ENCODE assay signal across 8 cellular contexts in the genomic region with DNA sequence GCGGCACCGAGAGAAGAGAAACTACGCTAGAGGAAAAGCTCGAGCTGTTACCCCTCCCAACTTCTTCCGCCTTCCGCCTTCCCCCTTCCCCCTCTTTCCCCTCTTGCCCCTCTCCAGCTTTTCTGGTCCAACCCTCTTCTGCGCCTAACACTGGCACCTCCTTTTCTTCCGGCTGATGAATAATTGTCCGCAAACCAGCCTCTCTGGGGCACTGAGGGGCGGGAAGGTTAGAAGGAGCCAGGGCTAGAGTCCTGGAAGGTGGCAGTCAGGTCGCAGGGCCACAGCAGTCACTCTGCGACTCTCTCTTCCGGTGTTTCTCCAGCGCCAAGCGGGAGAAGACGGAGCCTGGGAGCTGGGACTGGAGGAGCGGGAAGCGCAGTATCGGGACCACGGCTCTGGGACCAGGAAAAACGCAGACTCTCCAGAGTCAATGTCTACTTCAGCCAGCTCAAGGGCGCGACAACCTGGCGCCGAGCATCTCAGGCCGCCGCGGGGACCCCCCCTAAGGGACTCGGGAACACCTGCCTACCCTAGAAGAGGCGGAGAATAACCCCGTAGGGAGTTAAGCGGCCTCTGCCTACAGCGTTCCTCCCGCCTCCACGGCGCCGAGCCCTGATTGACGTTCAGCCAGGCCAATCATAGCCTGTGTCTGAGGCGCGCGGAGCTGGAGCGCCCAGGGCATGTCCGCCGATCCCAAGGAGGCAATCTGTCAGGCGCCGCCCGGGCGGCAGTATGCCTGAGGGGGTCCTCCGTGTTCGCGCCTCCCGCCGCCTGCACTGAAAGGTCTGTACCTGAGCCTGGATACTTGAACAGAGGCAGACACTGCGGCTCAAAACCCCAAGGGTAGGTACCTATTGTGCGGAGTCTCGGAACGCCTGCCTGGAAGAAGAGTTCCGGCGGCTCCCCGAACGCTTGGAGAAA. TPM values are rescaled to one million over a fixed set of nuclear protein-coding genes. Genes with fewer than 3 reads are reported as not detected.
A peak's percentile ranks its signal among the peaks of the same experiment; 100 is the strongest.
DNase-seq lines count a peak whose midpoint lies in the region; ATAC-seq, FAIRE-seq and TF ChIP-seq lines count a peak whose summit lies in the region.

No MANE protein-coding gene starts in this region.

- peaks cover 42 to 47% of the 10 kb centered on the region in 2 donors for H3K4me1 Mint-ChIP-seq in natural killer cell

- intact Hi-C loops in natural killer cell (cut with micrococcal nuclease): loop anchor here (2.0 to 5.0 kb wide), 2 partner anchors 48 to 78 kb away; a partner anchor contains a TSS

- 1 to 2% methylated on average over 36 to 53 of the region's 61 CpGs for WGBS in GM23248 (ENCODE audit: low coverage in 1 of 2, low lambda C conversion rate in 2 of 2, missing lambda C conversion rate in 2 of 2), 2 experiments

- H3F3A ChIP-seq in DOHH2 (ENCODE audit: control insufficient read depth, insufficient read depth): peaks cover 7% of the 10 kb centered on the region; the same call in 1 of the 2 replicates
- H3F3A ChIP-seq in GM23248 (ENCODE audit: insufficient read depth): no peaks in the 10 kb centered on the region

- peaks cover 37% of the 10 kb centered on the region for H3K36me3 ChIP-seq in DOHH2 (ENCODE audit: control insufficient read depth, low read length)
- H3K36me3 ChIP-seq in GM23248 (ENCODE audit: low read depth): no peaks in the 10 kb centered on the region
- H3K36me3 ChIP-seq in Karpas-422 (ENCODE audit: insufficient read depth, low read length): 0 out of 2 replicates have a peak, but pooled peaks cover 4% of the 10 kb centered on the region

- ATAC-seq in natural killer cell: peak; percentile 97 to 99 (median 98)

- no peaks in the 10 kb centered on the region for H3K36me3 Mint-ChIP-seq in natural killer cell

- H3K4me3 Mint-ChIP-seq in natural killer cell: peak overlapping the region; percentile 98

- H3K9ac ChIP-seq in GM23248 (peak overlapping the region; percentile 76), Karpas-422 (ENCODE audit: low read length) (peak overlapping the region; percentile 84)

- in situ Hi-C loops in GM23248 (cut with MboI): loop anchor here (10.0 kb wide), 1 partner anchor 90 kb away; no protein-coding TSS in a partner anchor

- H3K9me3 ChIP-seq in DOHH2 (ENCODE audit: control insufficient read depth, insufficient read depth, low read length): no peaks in the 10 kb centered on the region
- no peaks in the 10 kb centered on the region for H3K9me3 ChIP-seq in GM23248 (ENCODE audit: low read depth)
- no peaks in the 10 kb centered on the region for H3K9me3 ChIP-seq in Karpas-422 (ENCODE audit: low read length)

- H2AFZ ChIP-seq in GM23248 (peak overlapping the region; percentile 94), Karpas-422 (ENCODE audit: low read length) (peak overlapping the region; percentile 90)

- H3K4me3 ChIP-seq in DOHH2 (ENCODE audit: low read length) (peak overlapping the region; percentile 97), GM23248 (peak overlapping the region; percentile 96), Karpas-422 (ENCODE audit: low read length) (peak overlapping the region; percentile 90)

- no peaks in the 10 kb centered on the region for H4K20me1 ChIP-seq in DOHH2 (ENCODE audit: control insufficient read depth, insufficient read depth, low read depth, low read length)
- no peaks in the 10 kb centered on the region for H4K20me1 ChIP-seq in GM23248 (ENCODE audit: insufficient read depth)
- H4K20me1 ChIP-seq in Karpas-422 (ENCODE audit: insufficient read depth, low read depth, low read length): no peaks in the 10 kb centered on the region

- H3K27me3 ChIP-seq in DOHH2 (ENCODE audit: control insufficient read depth, low read length) (no peaks in the 10 kb centered on the region), GM23248 (replicated peaks; ENCODE audit: insufficient read depth) (no peaks in the 10 kb centered on the region), Karpas-422 (ENCODE audit: low read length) (no peaks in the 10 kb centered on the region)

- peak overlapping the region; percentile 91 to 97 for H3K27ac Mint-ChIP-seq in natural killer cell

- no peaks in the 10 kb centered on the region for H3K9me2 ChIP-seq in DOHH2 (replicated peaks; ENCODE audit: control insufficient read depth, low read length)
- H3K9me2 ChIP-seq in GM23248 (ENCODE audit: insufficient read depth): no peaks in the 10 kb centered on the region
- H3K9me2 ChIP-seq in Karpas-422 (replicated peaks; ENCODE audit: insufficient read depth, low read length): no peaks in the 10 kb centered on the region

- peak; percentile 91 for DNase-seq in GM23248
- peak; percentile 98 for DNase-seq in Karpas-422
- peak; percentile 76 for DNase-seq in RCC 7860 (ENCODE audit: low spot score)
- DNase-seq in activated T-helper 1 cell treated with anti-CD3 and anti-CD28 coated beads, Interleukin-2, amount 50 U/mL, for 16 hours (ENCODE audit: low read depth in 1 of 2, low spot score in 1 of 2): peak; percentile 86 to 91
- DNase-seq in fibroblast of peridontal ligament (ENCODE audit: extremely low read depth): peak; percentile 90
- peak; percentile 94 for DNase-seq in natural killer cell
- DNase-seq in stimulated activated naive CD4-positive, alpha-beta T cell (lab: John Stamatoyannopoulos, UW): peak; percentile 83 to 95 (median 92)

- H3K79me2 ChIP-seq in DOHH2 (ENCODE audit: control insufficient read depth, low read length) (peaks cover 60% of the 10 kb centered on the region), GM23248 (ENCODE audit: insufficient read depth) (peaks cover 35% of the 10 kb centered on the region), Karpas-422 (ENCODE audit: low read length) (no peaks in the 10 kb centered on the region)

- H3K4me2 ChIP-seq in DOHH2 (ENCODE audit: low read length) (peak overlapping the region; percentile 94), GM23248 (ENCODE audit: unreplicated experiment) (peak overlapping the region; percentile 89), Karpas-422 (ENCODE audit: low read depth, low read length, poor library complexity, severe bottlenecking) (peak overlapping the region; percentile 97)

- H3K4me1 ChIP-seq in DOHH2 (ENCODE audit: control insufficient read depth, low read length): peaks cover 74% of the 10 kb centered on the region
- peaks cover 7% of the 10 kb centered on the region; the same call in 1 of the 2 replicates for H3K4me1 ChIP-seq in GM23248 (ENCODE audit: insufficient read depth)
- peaks cover 22% of the 10 kb centered on the region for H3K4me1 ChIP-seq in Karpas-422 (ENCODE audit: low read length)

- H3K9me3 Mint-ChIP-seq in natural killer cell: no peaks in the 10 kb centered on the region

- H3K27ac ChIP-seq in DOHH2 (ENCODE audit: low read depth, low read length): peak overlapping the region; percentile 94
- peak overlapping the region; percentile 52 for H3K27ac ChIP-seq in GM23248
- peak overlapping the region; percentile 62 for H3K27ac ChIP-seq in Karpas-422 (ENCODE audit: low read length)

- no peaks in the 10 kb centered on the region for H3K27me3 Mint-ChIP-seq in natural killer cell (ENCODE audit: low read depth in 2 of 2)

- no peak for FAIRE-seq in RCC 7860 (lab: Jason Lieb, UNC)

- TF ChIP-seq CTCF in DOHH2 (IDR thresholded peaks at IDR 0.05; ENCODE audit: low read depth, low read length, poor library complexity, severe bottlenecking) (no peak), natural killer cell (IDR thresholded peaks at IDR 0.05) (no peak)

RNA-seq across cellular contexts. Expression of a gene that starts 40.4 kb away (rescaled TPM):
- 3.4 and 5.1 TPM in 2 replicates for total RNA-seq in GM23248 (2014; rRNA removed; shearing (Covaris generic))
- 11.2 and 12.3 TPM in 2 replicates for polyA plus RNA-seq in GM23248 (2016; fragmentation: Nextera tagmentation; extraction: Ambion mirVana)
- total RNA-seq in Karpas-422 (2014; rRNA removed; shearing (Covaris generic); ENCODE audit: low replicate concordance): 185 and 284 TPM in 2 replicates
- total RNA-seq in natural killer cell: 100 to 1,000 TPM; 112 to 190 (median 182) TPM

RNA-seq across cellular contexts. Expression of a gene that starts 40.8 kb away (rescaled TPM):
- 27.5 and 30.7 TPM in 2 replicates for total RNA-seq in GM23248 (2014; rRNA removed; shearing (Covaris generic))
- 29.8 and 30.7 TPM in 2 replicates for polyA plus RNA-seq in GM23248 (2016; fragmentation: Nextera tagmentation; extraction: Ambion mirVana)
- 120 and 171 TPM in 2 replicates for total RNA-seq in Karpas-422 (2014; rRNA removed; shearing (Covaris generic); ENCODE audit: low replicate concordance)
- 100 to 1,000 TPM; 134 to 193 (median 179) TPM for total RNA-seq in natural killer cell

RNA-seq across cellular contexts. Expression of a gene that starts 46.5 kb away (rescaled TPM):
- not detected in 2 replicates for total RNA-seq in GM23248 (2014; rRNA removed; shearing (Covaris generic))
- polyA plus RNA-seq in GM23248 (2016; fragmentation: Nextera tagmentation; extraction: Ambion mirVana): 0.46 TPM in 1 of 2 replicates, not detected in the other
- 116 and 142 TPM in 2 replicates for total RNA-seq in Karpas-422 (2014; rRNA removed; shearing (Covaris generic); ENCODE audit: low replicate concordance)
- 10 to 100 TPM; 19.5 to 28.1 (median 23.0) TPM for total RNA-seq in natural killer cell

RNA-seq across cellular contexts. Expression of a gene that starts 50.5 kb away (rescaled TPM):
- 21.6 and 27.2 TPM in 2 replicates for total RNA-seq in GM23248 (2014; rRNA removed; shearing (Covaris generic))
- polyA plus RNA-seq in GM23248 (2016; fragmentation: Nextera tagmentation; extraction: Ambion mirVana): 33.5 and 36.0 TPM in 2 replicates
- total RNA-seq in Karpas-422 (2014; rRNA removed; shearing (Covaris generic); ENCODE audit: low replicate concordance): 212 and 306 TPM in 2 replicates
- total RNA-seq in natural killer cell: 100 to 1,000 TPM; 160 to 170 (median 161) TPM

RNA-seq across cellular contexts. Expression of a gene that starts 55.8 kb away (rescaled TPM):
- 2.2 and 5.4 TPM in 2 replicates for total RNA-seq in GM23248 (2014; rRNA removed; shearing (Covaris generic))
- polyA plus RNA-seq in GM23248 (2016; fragmentation: Nextera tagmentation; extraction: Ambion mirVana): 4.6 and 5.1 TPM in 2 replicates
- 93.0 and 140 TPM in 2 replicates for total RNA-seq in Karpas-422 (2014; rRNA removed; shearing (Covaris generic); ENCODE audit: low replicate concordance)
- 100 to 1,000 TPM; 162 to 221 (median 209) TPM for total RNA-seq in natural killer cell

Comparison
In these comparisons a context has a peak if more than half of its experiments do, and no peak if none do; other contexts are left out.
1. Peak in every context shown above with its lines: DNase-seq, ATAC-seq, H3K4me3 ChIP-seq and H3K27ac ChIP-seq.
2. RNA of a gene that starts 40.4 kb away (total RNA-seq): 185 to 284 TPM in Karpas-422 and 112 to 190 TPM in natural killer cell; 3.4 to 5.1 TPM in GM23248; every median in the first group is over 10 times any median in the second.
3. RNA of a gene that starts 46.5 kb away (total RNA-seq): 116 to 142 TPM in Karpas-422 and 19.5 to 28.1 TPM in natural killer cell; not detected in GM23248; every median in the first group is over 10 times any median in the second.